ENCODE assay signal across 1 cellular context in the genomic region with DNA sequence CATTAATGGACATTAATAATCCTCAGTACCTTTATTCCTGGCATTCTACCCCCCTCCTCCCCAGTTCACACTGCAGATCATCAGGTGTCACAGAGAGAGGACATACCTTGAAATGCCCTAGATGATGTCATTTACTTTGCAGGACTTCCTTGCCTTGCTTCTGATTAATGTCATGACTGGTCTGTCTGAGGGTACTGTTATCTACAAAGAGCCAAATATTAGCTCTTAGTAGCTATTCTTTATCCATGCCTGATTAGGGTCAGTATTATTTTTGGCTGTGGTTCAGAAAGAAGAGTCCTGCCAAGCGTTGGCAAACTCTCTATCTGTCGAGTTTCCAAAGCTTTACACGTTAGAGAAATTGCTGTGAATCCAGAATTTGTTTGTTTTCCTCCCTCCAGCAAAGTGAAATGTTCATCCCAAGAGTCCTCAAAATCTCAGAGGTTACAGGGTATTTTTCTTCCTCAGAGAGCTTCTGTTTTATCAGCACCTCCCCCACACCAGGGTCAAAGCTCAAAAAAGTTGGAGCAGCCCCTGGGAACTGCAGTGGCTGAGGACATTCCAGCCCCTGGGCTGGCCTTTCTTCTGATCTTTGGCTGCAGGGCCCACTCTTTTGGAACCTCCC.
TF ChIP-seq lines count a peak whose summit lies in the region.

No MANE protein-coding gene starts in this region.

TF ChIP-seq in SK-N-SH treated with all-trans-retinoic acid at 6 μM for 48 hours, 23 proteins besides CTCF, POLR2A, EP300 and RAD21 (continued from another document):
- peak; percentile 63 for TF ChIP-seq TSHZ2 (CRISPR knock-in tag; IDR thresholded peaks at IDR 0.05)
- no peak for TF ChIP-seq BACH2 (CRISPR knock-in tag; IDR thresholded peaks at IDR 0.05; ENCODE audit: borderline replicate concordance)
- no peak for TF ChIP-seq ZFP30 (CRISPR knock-in tag; IDR thresholded peaks at IDR 0.05)
- no peak for TF ChIP-seq ZNF70 (CRISPR knock-in tag; IDR thresholded peaks at IDR 0.05)
